8 cellular contexts compared by ENCODE assay signal in genomic region chr11:110295487-110296225, GRCh38. TPM values are rescaled to one million over a fixed set of nuclear protein-coding genes. Genes with fewer than 3 reads are reported as not detected.
A peak's percentile ranks its signal among the peaks of the same experiment; 100 is the strongest.
DNase-seq lines count a peak whose midpoint lies in the region; ATAC-seq lines count a peak whose summit lies in the region.

No MANE protein-coding gene starts in this region.

- peak overlapping the region; percentile 86 for H3K27ac Mint-ChIP-seq in activated CD4-positive, alpha-beta T cell treated with anti-CD3 and anti-CD28 coated beads, Interleukin-2, amount 10 ng/mL, durations not matched to agents 7 days and 5 days

- H3K27me3 Mint-ChIP-seq in activated CD4-positive, alpha-beta T cell treated with anti-CD3 and anti-CD28 coated beads, Interleukin-2, amount 10 ng/mL, durations not matched to agents 7 days and 5 days, result no peaks in the 10 kb centered on the region

- CTCF ChIA-PET in activated CD4-positive, alpha-beta T cell treated with anti-CD3 and anti-CD28 coated beads, Interleukin-2, amount 10 ng/mL, durations not matched to agents 7 days and 5 days (lab: Charles Lee), result interaction anchor here (0.6 to 2.3 kb wide), 4 partner anchors 26 to 151 kb away, joined by 3 to 7 read pairs (median 4); no protein-coding TSS in a partner anchor

- peak overlapping the region; percentile 86 for H3K4me3 Mint-ChIP-seq in activated CD4-positive, alpha-beta T cell treated with anti-CD3 and anti-CD28 coated beads, Interleukin-2, amount 10 ng/mL, durations not matched to agents 7 days and 5 days

- H3K9me3 Mint-ChIP-seq in activated CD4-positive, alpha-beta T cell treated with anti-CD3 and anti-CD28 coated beads, Interleukin-2, amount 10 ng/mL, durations not matched to agents 7 days and 5 days, result peaks cover 6% of the 10 kb centered on the region

- DNase-seq in DMS53 (lab: John Stamatoyannopoulos, UW), result peak; percentile 65
- no peak for DNase-seq in DMS53 treated with DMSO at 0.1 percent for 48 hours (lab: John Stamatoyannopoulos, UW; ENCODE audit: unreplicated experiment)
- peak; percentile 9 for DNase-seq in NCI-H146 treated with DMSO at 0.1 percent for 48 hours (lab: John Stamatoyannopoulos, UW; ENCODE audit: unreplicated experiment)
- DNase-seq in activated CD4-positive, alpha-beta T cell treated with anti-CD3 and anti-CD28 coated beads, Interleukin-2, amount 10 ng/mL, durations not matched to agents 7 days and 5 days, result peak; percentile 58
- peak; percentile 21 for DNase-seq in effector CD4-positive, alpha-beta T cell
- peak; percentile 58 to 63 for DNase-seq in lung microvascular endothelial cell (ENCODE audit: low read depth in 2 of 2)
- DNase-seq in stimulated activated CD8-positive, alpha-beta memory T cell treated with anti-CD3 and anti-CD28 coated beads, Interleukin-15, amount 100 ng/mL, for 24 hours (ENCODE audit: low read depth), result peak; percentile 5

- H3K4me1 Mint-ChIP-seq in activated CD4-positive, alpha-beta T cell treated with anti-CD3 and anti-CD28 coated beads, Interleukin-2, amount 10 ng/mL, durations not matched to agents 7 days and 5 days, result peaks cover 56% of the 10 kb centered on the region

- POLR2A ChIA-PET in activated CD4-positive, alpha-beta T cell treated with anti-CD3 and anti-CD28 coated beads, Interleukin-2, amount 10 ng/mL, durations not matched to agents 7 days and 5 days (lab: Charles Lee), result no interaction called here

- H3K36me3 Mint-ChIP-seq in activated CD4-positive, alpha-beta T cell treated with anti-CD3 and anti-CD28 coated beads, Interleukin-2, amount 10 ng/mL, durations not matched to agents 7 days and 5 days (ENCODE audit: low read depth), result peaks cover 15% of the 10 kb centered on the region

- peak; percentile 63 for ATAC-seq in HG02798 (IDR thresholded peaks at IDR 0.05; ENCODE audit: poor library complexity, unreplicated experiment)

RNA-seq across cellular contexts. Expression of gene RDX, which starts 0.8 kb away (rescaled TPM):
- total RNA-seq in activated CD4-positive, alpha-beta T cell treated with anti-CD3 and anti-CD28 coated beads, Interleukin-2, amount 10 ng/mL, durations not matched to agents 7 days and 5 days, result 10 to 100 TPM; 37.6 to 47.1 TPM
- 82.1 and 93.7 TPM in 2 replicates for total RNA-seq in lung microvascular endothelial cell
